15 cellular contexts compared by ENCODE assay signal in genomic region chr15:39270976-39271375, GRCh38.
DNase-seq lines count a peak whose midpoint lies in the region; ATAC-seq and TF ChIP-seq lines count a peak whose summit lies in the region.
"Had no signal": no experiment of that assay in that cellular context is flagged by ENCODE, and none has a peak within 500 bp of the region (broad histone marks: within the 10 kb centered on the region; RNA-seq: fewer than 3 reads in every experiment).

No MANE protein-coding gene starts in this region.

- no peak for TF ChIP-seq CTCF in BJ (IDR thresholded peaks at IDR 0.05; ENCODE audit: insufficient read depth, low read depth, low read length)

- peaks cover 17% of the 10 kb centered on the region for H3K27me3 Mint-ChIP-seq in activated CD8-positive, alpha-beta memory T cell treated with anti-CD3 and anti-CD28 coated beads, Interleukin-2, amount 10 ng/mL, durations not matched to agents 7 days and 5 days

- no peaks in the 10 kb centered on the region for H3K9me3 Mint-ChIP-seq in activated CD8-positive, alpha-beta memory T cell treated with anti-CD3 and anti-CD28 coated beads, Interleukin-2, amount 10 ng/mL, durations not matched to agents 7 days and 5 days (ENCODE audit: low read depth)
- H3K9me3 Mint-ChIP-seq: activated T-helper 17 cell treated with anti-CD3 and anti-CD28 coated beads, Interleukin-2, amount 50 U/mL, for 72 hours had no signal

- DNase-seq in BJ (ENCODE audit: low read depth) (peak; percentile 94), MG63 (peak; percentile 39), dermis blood vessel endothelial cell (peak; percentile 93), non-pigmented ciliary epithelial cell (ENCODE audit: low read depth) (peak; percentile 91), NCI-H446 treated with DMSO at 0.1 percent for 48 hours (lab: John Stamatoyannopoulos, UW) (no peak)
- DNase-seq in activated CD8-positive, alpha-beta memory T cell treated with anti-CD3 and anti-CD28 coated beads, Interleukin-2, amount 10 ng/mL, durations not matched to agents 7 days and 5 days, result no peak
- DNase-seq: activated CD4-positive, alpha-beta T cell treated with anti-CD3 and anti-CD28 coated beads for 48 hours; erythroblast; MM.1S; mucosa of descending colon; stimulated activated CD4-positive, alpha-beta T cell treated with anti-CD3 and anti-CD28 coated beads, Interleukin-4, amount 100 ng/mL, for 4 hours; stimulated activated naive CD8-positive, alpha-beta T cell treated with anti-CD3 and anti-CD28 coated beads, Interleukin-15, Interleukin-2, amounts not matched to agents 100 U/mL and 50 U/mL, for 24 hours had no signal

- no peak for ATAC-seq in activated CD8-positive, alpha-beta memory T cell treated with anti-CD3 and anti-CD28 coated beads, Interleukin-2, amount 10 ng/mL, durations not matched to agents 7 days and 5 days
- ATAC-seq in HG02678 (IDR thresholded peaks at IDR 0.05; ENCODE audit: unreplicated experiment), result no peak
- ATAC-seq in HG02763 (IDR thresholded peaks at IDR 0.05; ENCODE audit: unreplicated experiment), result no peak
- ATAC-seq: activated T-helper 17 cell treated with anti-CD3 and anti-CD28 coated beads, Interleukin-2, amount 50 U/mL, for 72 hours; mucosa of descending colon; stimulated activated naive CD8-positive, alpha-beta T cell treated with anti-CD3 and anti-CD28 coated beads, Interleukin-15, Interleukin-2, amounts not matched to agents 100 U/mL and 50 U/mL, for 24 hours had no signal

- CTCF ChIA-PET in BJ (lab: Yijun Ruan, JAX), result interaction anchor here (0.8 to 1.1 kb wide), 2 partner anchors 45 to 411 kb away, joined by 4 read pairs; no protein-coding TSS in a partner anchor
- CTCF ChIA-PET in activated CD8-positive, alpha-beta memory T cell treated with anti-CD3 and anti-CD28 coated beads, Interleukin-2, amount 10 ng/mL, durations not matched to agents 7 days and 5 days (lab: Charles Lee), result no interaction called here

- no peaks in the 10 kb centered on the region for H3K36me3 Mint-ChIP-seq in activated CD8-positive, alpha-beta memory T cell treated with anti-CD3 and anti-CD28 coated beads, Interleukin-2, amount 10 ng/mL, durations not matched to agents 7 days and 5 days

- POLR2A ChIA-PET in BJ (lab: Charles Lee), result interaction anchor here (0.5 to 1.9 kb wide), 10 partner anchors 8 to 325 kb away, joined by 3 to 7 read pairs (median 5); partner anchors contain the start of gene THBS1

- no peak overlapping the region for H3K4me3 ChIP-seq in BJ (ENCODE audit: low read depth, low read length)
- no peak overlapping the region for H3K4me3 ChIP-seq in MG63
- H3K4me3 ChIP-seq: mucosa of descending colon had no signal

- no peaks in the 10 kb centered on the region for H3K9me3 ChIP-seq in MG63
- H3K9me3 ChIP-seq: mucosa of descending colon had no signal

- no peak overlapping the region for H3K4me3 Mint-ChIP-seq in activated CD8-positive, alpha-beta memory T cell treated with anti-CD3 and anti-CD28 coated beads, Interleukin-2, amount 10 ng/mL, durations not matched to agents 7 days and 5 days
- H3K4me3 Mint-ChIP-seq: activated T-helper 17 cell treated with anti-CD3 and anti-CD28 coated beads, Interleukin-2, amount 50 U/mL, for 72 hours had no signal

- H3K27me3 ChIP-seq in BJ (ENCODE audit: control insufficient read depth, insufficient read depth, low read length) (no peaks in the 10 kb centered on the region), MG63 (no peaks in the 10 kb centered on the region)

- H3K27ac Mint-ChIP-seq in activated CD8-positive, alpha-beta memory T cell treated with anti-CD3 and anti-CD28 coated beads, Interleukin-2, amount 10 ng/mL, durations not matched to agents 7 days and 5 days, result no peak overlapping the region
- H3K27ac Mint-ChIP-seq: activated T-helper 17 cell treated with anti-CD3 and anti-CD28 coated beads, Interleukin-2, amount 50 U/mL, for 72 hours had no signal

- H3K36me3 ChIP-seq in BJ (ENCODE audit: control insufficient read depth, insufficient read depth, low read length) (no peaks in the 10 kb centered on the region; the same call in 1 of the 2 replicates), MG63 (no peaks in the 10 kb centered on the region)

- no peaks in the 10 kb centered on the region for H3K4me1 Mint-ChIP-seq in activated CD8-positive, alpha-beta memory T cell treated with anti-CD3 and anti-CD28 coated beads, Interleukin-2, amount 10 ng/mL, durations not matched to agents 7 days and 5 days
- H3K4me1 Mint-ChIP-seq: activated T-helper 17 cell treated with anti-CD3 and anti-CD28 coated beads, Interleukin-2, amount 50 U/mL, for 72 hours had no signal

Comparison
In these comparisons a context has a peak if more than half of its experiments do, and no peak if none do; other contexts are left out.
1. DNase-seq: peak in BJ (single experiment), MG63 (single experiment), dermis blood vessel endothelial cell (single experiment) and non-pigmented ciliary epithelial cell (single experiment); none in activated CD8-positive, alpha-beta memory T cell treated with anti-CD3 and anti-CD28 coated beads, Interleukin-2, amount 10 ng/mL, durations not matched to agents 7 days and 5 days (single experiment) and NCI-H446 treated with DMSO at 0.1 percent for 48 hours (single experiment).